In the genomic region with DNA sequence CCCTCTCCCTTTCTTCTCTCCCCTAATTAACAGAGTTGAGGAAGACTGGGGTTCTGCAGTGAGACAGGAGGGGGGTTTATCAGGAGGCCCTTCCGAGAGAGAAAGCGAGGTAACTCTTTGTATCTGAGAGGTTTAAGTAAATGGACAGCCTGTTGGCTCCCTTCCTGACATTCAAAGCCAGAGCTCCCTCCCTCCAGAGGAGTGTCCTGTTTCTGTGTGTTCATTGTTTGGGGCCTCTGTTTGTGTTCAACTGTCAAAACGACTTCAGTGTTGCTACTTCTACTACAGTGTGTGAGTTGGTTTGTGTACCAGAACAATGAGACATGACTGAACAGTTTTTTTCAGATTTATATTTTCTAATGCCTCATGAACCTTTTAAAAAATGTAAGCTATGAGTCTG, we compare ENCODE assay signal across 14 cellular contexts.
A peak's percentile ranks its signal among the peaks of the same experiment; 100 is the strongest.
DNase-seq lines count a peak whose midpoint lies in the region; ATAC-seq and TF ChIP-seq lines count a peak whose summit lies in the region.
"Had no signal": no experiment of that assay in that cellular context is flagged by ENCODE, and none has a peak within 500 bp of the region (broad histone marks: within the 10 kb centered on the region; RNA-seq: fewer than 3 reads in every experiment).

No MANE protein-coding gene starts in this region.

- H3K4me1 ChIP-seq in SJSA1 (replicated peaks) (peaks cover 26% of the 10 kb centered on the region), prostate gland (replicated peaks) (peaks cover 7% of the 10 kb centered on the region)
- H3K4me1 ChIP-seq: body of pancreas, testis had no signal

- H3K27me3 ChIP-seq in SJSA1 (replicated peaks) (no peaks in the 10 kb centered on the region), prostate gland (replicated peaks; ENCODE audit: insufficient read depth) (no peaks in the 10 kb centered on the region)
- H3K27me3 ChIP-seq: body of pancreas, testis had no signal

- H3K27ac ChIP-seq in SJSA1: peak overlapping the region; percentile 62
- H3K27ac ChIP-seq in prostate gland: peak overlapping the region in 1 of 2 donors; percentile 20
- H3K27ac ChIP-seq: body of pancreas, HL-60, psoas muscle, testis had no signal

- no peaks in the 10 kb centered on the region for H3K9me3 Mint-ChIP-seq in endothelial cell (ENCODE audit: unreplicated experiment)

- intact Hi-C loops in left colon (cut with DNase I, micrococcal nuclease) (no loop called here), prostate gland (cut with DNase I) (no loop called here), posterior vena cava (cut with DNase I) (no loop called here)

- no peaks in the 10 kb centered on the region for H3K36me3 Mint-ChIP-seq in endothelial cell (ENCODE audit: low read depth, unreplicated experiment)
- H3K36me3 Mint-ChIP-seq: CD4-positive, alpha-beta memory T cell had no signal

- whole genome bisulfite sequencing in prostate gland: 11% methylated on average over 3 of the region's 3 CpGs

- H3K9me3 ChIP-seq in SJSA1 (replicated peaks): no peaks in the 10 kb centered on the region
- H3K9me3 ChIP-seq in prostate gland: no peaks in the 10 kb centered on the region
- H3K9me3 ChIP-seq: body of pancreas, psoas muscle, testis had no signal

- DNase-seq in SJSA1 (ENCODE audit: low read depth in 1 of 2, low spot score in 2 of 2) (peak; percentile 42 to 61), endothelial cell (ENCODE audit: low spot score) (peak; percentile 11), left colon (peak in 1 of 2 donors; percentile 6), prostate gland (ENCODE audit: low spot score) (peak; percentile 24), posterior vena cava (ENCODE audit: low spot score) (no peak), glomerular visceral epithelial cell (ENCODE audit: extremely low spot score) (no peak)
- DNase-seq: body of pancreas; CD4-positive, alpha-beta memory T cell; psoas muscle; testis had no signal

- H3K4me3 ChIP-seq in SJSA1 (no peak overlapping the region), prostate gland (no peak overlapping the region)
- H3K4me3 ChIP-seq: body of pancreas, psoas muscle, testis had no signal

- no peak overlapping the region for H3K4me3 Mint-ChIP-seq in endothelial cell (ENCODE audit: unreplicated experiment)
- H3K4me3 Mint-ChIP-seq: CD4-positive, alpha-beta memory T cell had no signal

- no peak for TF ChIP-seq POLR2A in prostate gland (IDR thresholded peaks at IDR 0.05)

- peaks cover 9% of the 10 kb centered on the region for H3K4me1 Mint-ChIP-seq in endothelial cell (ENCODE audit: unreplicated experiment)
- H3K4me1 Mint-ChIP-seq: CD4-positive, alpha-beta memory T cell had no signal

- ATAC-seq in left colon: peak; percentile 85
- ATAC-seq in HG02885 (IDR thresholded peaks at IDR 0.05; ENCODE audit: poor library complexity, unreplicated experiment): no peak
- no peak for ATAC-seq in HG03571 (IDR thresholded peaks at IDR 0.05; ENCODE audit: unreplicated experiment)
- ATAC-seq: body of pancreas, esophagus mucosa had no signal

- H3K27me3 Mint-ChIP-seq in endothelial cell (ENCODE audit: unreplicated experiment): no peaks in the 10 kb centered on the region
- H3K27me3 Mint-ChIP-seq: CD4-positive, alpha-beta memory T cell had no signal

- TF ChIP-seq CTCF in endothelial cell (IDR thresholded peaks at IDR 0.05; ENCODE audit: unreplicated experiment) (no peak), prostate gland (IDR thresholded peaks at IDR 0.05) (no peak)

- H3K27ac Mint-ChIP-seq in endothelial cell (ENCODE audit: unreplicated experiment): peak overlapping the region; percentile 89
- H3K27ac Mint-ChIP-seq: CD4-positive, alpha-beta memory T cell had no signal

- H3K36me3 ChIP-seq in SJSA1: no peaks in the 10 kb centered on the region
- H3K36me3 ChIP-seq in prostate gland: no peaks in the 10 kb centered on the region

Comparison
In these comparisons a context has a peak if more than half of its experiments do, and no peak if none do; other contexts are left out.
1. DNase-seq: peak in SJSA1 (2 of 2), endothelial cell (single experiment) and prostate gland (single experiment); none in posterior vena cava (single experiment) and glomerular visceral epithelial cell (single experiment).